In the genomic region with DNA sequence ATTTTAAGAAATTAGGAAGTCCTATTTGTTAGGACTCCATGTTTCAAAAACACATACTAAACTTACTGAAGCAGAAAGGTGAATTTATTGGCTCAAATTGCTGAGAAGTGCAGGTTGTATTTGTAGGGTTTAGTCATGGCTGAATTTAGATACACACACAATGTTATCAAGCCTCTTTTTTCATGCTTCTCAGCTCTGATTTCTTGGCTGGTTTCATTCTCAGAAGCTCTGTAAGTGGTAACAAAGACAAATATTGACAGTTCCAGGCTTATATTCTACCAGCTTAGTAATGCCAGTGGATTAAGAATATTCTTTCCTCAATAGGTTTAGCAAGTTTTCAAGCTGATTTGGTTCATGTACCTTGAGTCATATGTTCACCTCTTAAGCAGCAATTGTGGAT, we compare ENCODE assay signal across 7 cellular contexts. TPM values are rescaled to one million over a fixed set of nuclear protein-coding genes. Genes with fewer than 3 reads are reported as not detected.
"Had no signal": no experiment of that assay in that cellular context is flagged by ENCODE, and none has a peak within 500 bp of the region (broad histone marks: within the 10 kb centered on the region; RNA-seq: fewer than 3 reads in every experiment).

No MANE protein-coding gene starts in this region.

- H3K4me3 ChIP-seq: GM23248, K562 had no signal

- DNase-seq: GM23248, GOT3, H9, HCEC 1CT, IMR-90 had no signal

- H3K27ac ChIP-seq: GM23248 had no signal

- H3K27ac Mint-ChIP-seq: H9 had no signal

- ATAC-seq: K562 had no signal

- H3K4me3 Mint-ChIP-seq: H9 had no signal

- FAIRE-seq: HTR-8/SVneo, K562 had no signal

RNA-seq across cellular contexts. Expression of a gene that starts 52.2 kb away (rescaled TPM):
- total RNA-seq: GM23248 had no signal
